Comparison of ENCODE assay signal across 29 cellular contexts in genomic region chr17:79374087-79374486, GRCh38.
"Had no signal": no experiment of that assay in that cellular context is flagged by ENCODE, and none has a peak within 500 bp of the region (broad histone marks: within the 10 kb centered on the region; RNA-seq: fewer than 3 reads in every experiment).

No MANE protein-coding gene starts in this region.

- H3K4me3 Mint-ChIP-seq: activated CD4-positive, alpha-beta T cell treated with anti-CD3 and anti-CD28 coated beads for 36 hours; activated CD8-positive, alpha-beta T cell treated with anti-CD3 and anti-CD28 coated beads for 36 hours; activated naive CD4-positive, alpha-beta T cell treated with anti-CD3 and anti-CD28 coated beads, Interleukin-2, amount 50 U/mL, for 24 hours; activated T-helper 1 cell treated with anti-CD3 and anti-CD28 coated beads, Interleukin-12 subunit alpha, Interleukin-12 subunit beta, Interleukin-2, Interleukin-4 antibody, amounts not matched to agents 30 ng/mL and 10 ng/mL and 1 ng/mL, durations not matched to agents 14 hours and 24 hours and 36 hours; T-cell had no signal

- DNase-seq: activated CD4-positive, alpha-beta T cell treated with anti-CD3 and anti-CD28 coated beads for 36 hours; activated CD8-positive, alpha-beta memory T cell treated with anti-CD3 and anti-CD28 coated beads, Interleukin-2, amount 50 U/mL, for 48 hours; activated CD8-positive, alpha-beta T cell treated with anti-CD3 and anti-CD28 coated beads for 36 hours; activated effector memory CD4-positive, alpha-beta T cell treated with Interleukin-2 at 50 U/mL for 16 hours; activated naive CD4-positive, alpha-beta T cell; activated T-cell treated with anti-CD3 and anti-CD28 coated beads, Interleukin-2, amount 50 U/mL, for 1 hour; aorta; central memory CD4-positive, alpha-beta T cell; Karpas-422; MM.1S; NCI-H1105; NCI-H1436; NCI-H1694 treated with DMSO at 0.1 percent for 48 hours; NCI-H2081; NCI-H2171; NCI-H2227 treated with DMSO at 0.1 percent for 48 hours; NCI-H446 treated with DMSO at 0.1 percent for 48 hours; NCI-H524 treated with DMSO at 0.1 percent for 48 hours; NCI-H774; NK-92 treated with Interleukin-12 subunit alpha and Interleukin-12 subunit beta, amount 100 ng/mL, for 24 hours; OCI-M1; RPMI8226; T-cell; T-helper 2 cell; T1000 had no signal

- H3K27ac Mint-ChIP-seq: activated CD4-positive, alpha-beta T cell treated with anti-CD3 and anti-CD28 coated beads for 36 hours; activated CD8-positive, alpha-beta T cell treated with anti-CD3 and anti-CD28 coated beads for 36 hours; activated naive CD4-positive, alpha-beta T cell treated with anti-CD3 and anti-CD28 coated beads, Interleukin-2, amount 50 U/mL, for 24 hours; activated T-helper 1 cell treated with anti-CD3 and anti-CD28 coated beads, Interleukin-12 subunit alpha, Interleukin-12 subunit beta, Interleukin-2, Interleukin-4 antibody, amounts not matched to agents 30 ng/mL and 10 ng/mL and 1 ng/mL, durations not matched to agents 14 hours and 24 hours and 36 hours; T-cell had no signal

- H3K9me3 Mint-ChIP-seq: activated CD8-positive, alpha-beta T cell treated with anti-CD3 and anti-CD28 coated beads for 36 hours; activated naive CD4-positive, alpha-beta T cell treated with anti-CD3 and anti-CD28 coated beads, Interleukin-2, amount 50 U/mL, for 24 hours; activated T-helper 1 cell treated with anti-CD3 and anti-CD28 coated beads, Interleukin-12 subunit alpha, Interleukin-12 subunit beta, Interleukin-2, Interleukin-4 antibody, amounts not matched to agents 30 ng/mL and 10 ng/mL and 1 ng/mL, durations not matched to agents 14 hours and 24 hours and 36 hours; T-cell had no signal

- H3K27ac ChIP-seq: SK-N-MC, VCaP had no signal

- H3K4me1 Mint-ChIP-seq: activated CD4-positive, alpha-beta T cell treated with anti-CD3 and anti-CD28 coated beads for 36 hours; activated naive CD4-positive, alpha-beta T cell treated with anti-CD3 and anti-CD28 coated beads, Interleukin-2, amount 50 U/mL, for 24 hours; T-cell had no signal

- H3K4me3 ChIP-seq: SK-N-MC had no signal

- H3K36me3 Mint-ChIP-seq: activated naive CD4-positive, alpha-beta T cell treated with anti-CD3 and anti-CD28 coated beads, Interleukin-2, amount 50 U/mL, for 24 hours; T-cell had no signal
